17 cellular contexts compared by ENCODE assay signal in the genomic region with DNA sequence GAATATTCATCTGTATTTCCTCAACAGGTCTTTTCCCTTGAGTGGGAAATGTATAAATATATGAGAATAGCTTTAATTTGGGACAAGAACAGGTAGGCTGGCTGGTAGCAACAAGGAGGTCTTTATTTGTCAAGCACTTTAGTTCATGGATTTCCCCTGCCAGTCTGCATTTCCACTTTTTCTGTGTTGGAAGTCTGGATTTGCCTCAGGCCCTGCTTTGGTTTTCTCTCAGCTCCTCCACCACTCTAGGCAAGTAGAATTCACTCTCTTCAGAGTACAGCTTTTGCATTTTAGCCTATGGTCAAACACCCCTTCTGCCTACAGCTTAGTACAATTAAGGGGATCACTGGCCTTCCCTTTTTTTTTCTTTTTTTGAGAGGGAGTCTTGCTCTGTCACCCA. TPM values are rescaled to one million over a fixed set of nuclear protein-coding genes. Genes with fewer than 3 reads are reported as not detected.
DNase-seq lines count a peak whose midpoint lies in the region; ATAC-seq and TF ChIP-seq lines count a peak whose summit lies in the region.
"Had no signal": no experiment of that assay in that cellular context is flagged by ENCODE, and none has a peak within 500 bp of the region (broad histone marks: within the 10 kb centered on the region; RNA-seq: fewer than 3 reads in every experiment).

No MANE protein-coding gene starts in this region.

- no peak overlapping the region for H3K18ac ChIP-seq in mesendoderm (ENCODE audit: low read length)

- no peak overlapping the region for H3K4me3 ChIP-seq in NB4 (ENCODE audit: low read depth, low read length)
- H3K4me3 ChIP-seq in mesendoderm (ENCODE audit: low read length) = no peak overlapping the region

- no peak overlapping the region for H3K9ac ChIP-seq in mesendoderm (ENCODE audit: low read length)

- ATAC-seq in stimulated activated naive B cell treated with anti-CD40 and anti-IgM and Interleukin-4, amounts not matched to agents 10 μg/mL and 1 μg/mL and 100 μg/mL, for 72 hours (replicated peaks) = no peak

- BruUV-seq in Calu3 (replicated peaks; lab: Mats Ljungman, UMichigan) = no TSS peak

- peaks cover 8% of the 10 kb centered on the region for H3K79me2 ChIP-seq in mesendoderm (ENCODE audit: control insufficient read depth, insufficient read depth, low read length)

- no peaks in the 10 kb centered on the region for H3K4me1 ChIP-seq in mesendoderm (ENCODE audit: control insufficient read depth, low read depth, low read length)

- no peaks in the 10 kb centered on the region for H3K4me1 Mint-ChIP-seq in stimulated activated naive B cell treated with anti-CD40 and anti-IgM and Interleukin-4, amounts not matched to agents 10 μg/mL and 1 μg/mL and 100 μg/mL, for 72 hours
- no peaks in the 10 kb centered on the region for H3K4me1 Mint-ChIP-seq in Calu3 (ENCODE audit: low read depth, unreplicated experiment)
- H3K4me1 Mint-ChIP-seq: B cell; CD4-positive, alpha-beta memory T cell had no signal

- intact Hi-C loops in Calu3 (cut with micrococcal nuclease; ENCODE audit: unreplicated experiment) = loop anchor here (5.0 kb wide), 1 partner anchor 142 kb away; no protein-coding TSS in a partner anchor

- CTCF ChIA-PET in Calu3 (lab: Charles Lee) = no interaction called here

- peak overlapping the region; percentile 31 for H3K27ac Mint-ChIP-seq in stimulated activated naive B cell treated with anti-CD40 and anti-IgM and Interleukin-4, amounts not matched to agents 10 μg/mL and 1 μg/mL and 100 μg/mL, for 72 hours
- no peak overlapping the region for H3K27ac Mint-ChIP-seq in Calu3 (ENCODE audit: unreplicated experiment)
- H3K27ac Mint-ChIP-seq: B cell had no signal

- H2BK15ac ChIP-seq in mesendoderm (replicated peaks; ENCODE audit: low read depth) = no peak overlapping the region

- peaks cover 0 to 3% of the 10 kb centered on the region in 2 donors for H3K9me3 Mint-ChIP-seq in stimulated activated naive B cell treated with anti-CD40 and anti-IgM and Interleukin-4, amounts not matched to agents 10 μg/mL and 1 μg/mL and 100 μg/mL, for 72 hours
- H3K9me3 Mint-ChIP-seq in Calu3 (ENCODE audit: low read depth, unreplicated experiment) = no peaks in the 10 kb centered on the region

- H3K23ac ChIP-seq in mesendoderm (ENCODE audit: low read length) = no peak overlapping the region

- no peak overlapping the region for H2AK5ac ChIP-seq in mesendoderm (ENCODE audit: low read length)

- no peak overlapping the region for H4K8ac ChIP-seq in mesendoderm (ENCODE audit: low read depth, low read length)

- H2BK120ac ChIP-seq in mesendoderm (ENCODE audit: low read depth, low read length) = no peak overlapping the region

- TF ChIP-seq CTCF in NB4 (IDR thresholded peaks at IDR 0.05; ENCODE audit: low read depth, low read length) (no peak), Calu3 (IDR thresholded peaks at IDR 0.05; ENCODE audit: unreplicated experiment) (no peak)

- H3K4me2 ChIP-seq in mesendoderm (ENCODE audit: low read length) = no peak overlapping the region

- no peak overlapping the region for H3K4ac ChIP-seq in mesendoderm (ENCODE audit: low read depth, low read length)

- H3K79me1 ChIP-seq in mesendoderm (ENCODE audit: low read length) = peaks cover 3% of the 10 kb centered on the region

- no peak overlapping the region for H2BK5ac ChIP-seq in mesendoderm (ENCODE audit: low read length)

- no peak overlapping the region for H3K56ac ChIP-seq in mesendoderm (ENCODE audit: low read length)

- no peaks in the 10 kb centered on the region for H3K36me3 ChIP-seq in mesendoderm (ENCODE audit: control insufficient read depth, insufficient read depth, low read length)

- H3K36me3 Mint-ChIP-seq in stimulated activated naive B cell treated with anti-CD40 and anti-IgM and Interleukin-4, amounts not matched to agents 10 μg/mL and 1 μg/mL and 100 μg/mL, for 72 hours = peaks cover 20 to 29% of the 10 kb centered on the region in 2 donors
- H3K36me3 Mint-ChIP-seq in Calu3 (ENCODE audit: insufficient read depth, unreplicated experiment) = no peaks in the 10 kb centered on the region

- no peak overlapping the region for H3K27ac ChIP-seq in mesendoderm (ENCODE audit: low read depth, low read length)

- DNase-seq in ELF-1 (ENCODE audit: low read depth, low spot score) = peak; percentile 55
- peak; percentile 8 for DNase-seq in NB4 (ENCODE audit: low read depth)
- DNase-seq in mesendoderm = peak; percentile 16
- DNase-seq in stimulated activated naive B cell treated with anti-CD40 and anti-IgM and Interleukin-4, amounts not matched to agents 10 μg/mL and 1 μg/mL and 100 μg/mL, for 72 hours = no peak
- no peak for DNase-seq in AG20443 (ENCODE audit: low spot score)
- DNase-seq in Calu3 = no peak
- DNase-seq in Ammon's horn (ENCODE audit: low spot score) = no peak
- DNase-seq: 8988T; C1 segment of cervical spinal cord; CD4-positive, alpha-beta memory T cell; DMS153; DMS79 treated with DMSO at 0.1 percent for 48 hours; EL; GDM1; IMR-90; KBM-7 had no signal

- H3K4me3 Mint-ChIP-seq in stimulated activated naive B cell treated with anti-CD40 and anti-IgM and Interleukin-4, amounts not matched to agents 10 μg/mL and 1 μg/mL and 100 μg/mL, for 72 hours = no peak overlapping the region
- H3K4me3 Mint-ChIP-seq in Calu3 (ENCODE audit: low read depth, unreplicated experiment) = no peak overlapping the region
- H3K4me3 Mint-ChIP-seq: B cell; CD4-positive, alpha-beta memory T cell had no signal

- H4K5ac ChIP-seq in mesendoderm (ENCODE audit: low read length) = no peak overlapping the region

- no peak for TF ChIP-seq POLR2A in NB4 (IDR thresholded peaks at IDR 0.05; ENCODE audit: extremely low read depth, insufficient read length)

- H3K27me3 Mint-ChIP-seq in stimulated activated naive B cell treated with anti-CD40 and anti-IgM and Interleukin-4, amounts not matched to agents 10 μg/mL and 1 μg/mL and 100 μg/mL, for 72 hours = no peaks in the 10 kb centered on the region
- H3K27me3 Mint-ChIP-seq in Calu3 (ENCODE audit: unreplicated experiment) = no peaks in the 10 kb centered on the region
- H3K27me3 Mint-ChIP-seq: B cell; CD4-positive, alpha-beta memory T cell had no signal

- H3K27me3 ChIP-seq in mesendoderm (ENCODE audit: insufficient read depth, low read length, poor library complexity) = no peaks in the 10 kb centered on the region

RNA-seq across cellular contexts. Expression of a gene that starts 57.1 kb away (rescaled TPM):
- 36.1 TPM for polyA plus RNA-seq in mesendoderm (2013, experiment 1 of 2)
- polyA plus RNA-seq in mesendoderm (2013, experiment 2 of 2) = 36.3 TPM
- 44.9 and 54.8 TPM in 2 replicates for total RNA-seq in Calu3 (2022)

Comparison
In these comparisons a context has a peak if more than half of its experiments do, and no peak if none do; other contexts are left out.
1. DNase-seq: peak in ELF-1 (single experiment), NB4 (single experiment) and mesendoderm (single experiment); none in stimulated activated naive B cell treated with anti-CD40 and anti-IgM and Interleukin-4, amounts not matched to agents 10 μg/mL and 1 μg/mL and 100 μg/mL, for 72 hours (single experiment), AG20443 (single experiment), Calu3 (single experiment) and Ammon's horn (single experiment).